Comparison of ENCODE assay signal across 24 cellular contexts in the genomic region with DNA sequence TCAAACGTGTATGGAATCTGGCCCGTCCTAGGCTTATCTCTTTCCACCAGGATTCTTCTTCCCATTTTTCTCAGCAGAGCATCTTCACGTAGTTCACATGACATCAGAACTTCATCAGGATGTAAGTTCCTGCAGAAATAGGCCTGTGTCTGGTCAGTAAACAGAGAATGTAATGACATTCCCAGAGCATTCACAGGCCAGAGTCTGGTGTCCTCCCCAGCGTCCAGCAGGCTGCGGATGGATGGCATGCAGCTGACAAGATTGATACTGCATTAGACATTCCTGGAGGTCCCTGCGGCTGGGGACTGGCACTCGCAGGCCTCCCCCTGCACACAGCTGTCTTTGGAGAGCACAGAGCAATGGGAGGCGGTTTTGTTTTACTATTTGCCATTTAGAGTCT. TPM values are rescaled to one million over a fixed set of nuclear protein-coding genes. Genes with fewer than 3 reads are reported as not detected.
DNase-seq lines count a peak whose midpoint lies in the region; ATAC-seq and TF ChIP-seq lines count a peak whose summit lies in the region.
"Had no signal": no experiment of that assay in that cellular context is flagged by ENCODE, and none has a peak within 500 bp of the region (broad histone marks: within the 10 kb centered on the region; RNA-seq: fewer than 3 reads in every experiment).

No MANE protein-coding gene starts in this region.

- H3K9ac ChIP-seq in HUES64 (ENCODE audit: low read depth, low read length) (no peak overlapping the region), endodermal cell (ENCODE audit: extremely low read depth, low read length, poor library complexity, severe bottlenecking) (no peak overlapping the region), PC-3 (ENCODE audit: low read length) (no peak overlapping the region)
- H3K9ac ChIP-seq: BLaER1, GM23248 had no signal

- ATAC-seq in PC-3, result no peak
- no peak for ATAC-seq in HG02571 (IDR thresholded peaks at IDR 0.05; ENCODE audit: unreplicated experiment)
- no peak for ATAC-seq in GM23338
- ATAC-seq: A549, GM12878, K562 had no signal

- H3K27me3 ChIP-seq in HUES64 (ENCODE audit: insufficient read depth, low read length), result no peaks in the 10 kb centered on the region
- H3K27me3 ChIP-seq in endodermal cell (ENCODE audit: control insufficient read depth, insufficient read depth, low read length, poor library complexity, severe bottlenecking), result no peaks in the 10 kb centered on the region
- H3K27me3 ChIP-seq in PC-3 (ENCODE audit: low read length), result no peaks in the 10 kb centered on the region
- H3K27me3 ChIP-seq in GM23338 (ENCODE audit: insufficient read depth), result no peaks in the 10 kb centered on the region
- H3K27me3 ChIP-seq: BLaER1 had no signal

- 84% methylated on average over 7 of the region's 8 CpGs for WGBS in HUES64
- WGBS in endodermal cell (ENCODE audit: insufficient coverage in 1 of 2, insufficient read length in 1 of 2), 2 experiments, result 80 to 93% methylated on average over 4 to 8 of the region's 8 CpGs

- H3K4me3 ChIP-seq in HUES64 (ENCODE audit: low read length), result no peak overlapping the region
- H3K4me3 ChIP-seq in endodermal cell (ENCODE audit: low read length), result no peak overlapping the region
- H3K4me3 ChIP-seq in PC-3 (ENCODE audit: low read length), result no peak overlapping the region
- H3K4me3 ChIP-seq in GM23338, result no peak overlapping the region
- H3K4me3 ChIP-seq: A549, BLaER1, GM12878, GM23248, K562 had no signal

- DNase-seq in endodermal cell (no peak), mesothelial cell of epicardium (ENCODE audit: low spot score in 2 of 2, unreplicated experiment in 2 of 2) (no peak), retina (peak; percentile 39), PC-3 (no peak), foreskin melanocyte (no peak), GM23338 (ENCODE audit: low spot score) (no peak)
- DNase-seq: Calu3; CD4-positive, alpha-beta memory T cell; GM23248; HCEC 1CT; NCI-H1092 treated with DMSO at 0.1 percent for 48 hours; NCI-H146; NCI-H2081; NCI-H2171 treated with DMSO at 0.1 percent for 48 hours; NCI-H446; NCI-H69; NK-92 treated with Interleukin-12 subunit alpha and Interleukin-12 subunit beta, amount 100 ng/mL, for 24 hours; Right ventricle myocardium superior had no signal

- H3K79me2 ChIP-seq in PC-3 (ENCODE audit: low read length) (no peaks in the 10 kb centered on the region), GM23338 (replicated peaks; ENCODE audit: insufficient read depth) (peaks cover 6% of the 10 kb centered on the region; the same call in 1 of the 2 replicates)

- H4K20me1 ChIP-seq in PC-3 (ENCODE audit: low read length) (no peaks in the 10 kb centered on the region), GM23338 (replicated peaks; ENCODE audit: insufficient read depth) (no peaks in the 10 kb centered on the region)

- CTCF ChIA-PET in PC-3 (lab: Charles Lee), result no interaction called here

- no peak overlapping the region for H2AFZ ChIP-seq in PC-3 (ENCODE audit: low read length)
- no peak overlapping the region for H2AFZ ChIP-seq in GM23338
- H2AFZ ChIP-seq: GM23248 had no signal

- H3K27ac ChIP-seq in HUES64 (ENCODE audit: low read depth, low read length) (peak overlapping the region; percentile 50; the same call in 1 of the 2 replicates), endodermal cell (ENCODE audit: low read depth, low read length) (peak overlapping the region; percentile 39), PC-3 (ENCODE audit: low read length) (no peak overlapping the region), GM23338 (ENCODE audit: low read depth) (no peak overlapping the region)
- H3K27ac ChIP-seq: A549, BLaER1, GM23248 had no signal

- H3K36me3 ChIP-seq in HUES64 (ENCODE audit: insufficient read depth, low read length) (peaks cover 8% of the 10 kb centered on the region; the same call in 1 of the 2 replicates), endodermal cell (ENCODE audit: control insufficient read depth, insufficient read depth, low read length) (no peaks in the 10 kb centered on the region), PC-3 (ENCODE audit: low read depth, low read length) (no peaks in the 10 kb centered on the region; the same call in 1 of the 2 replicates), GM23338 (ENCODE audit: insufficient read depth) (no peaks in the 10 kb centered on the region; the same call in 1 of the 2 replicates)

- H3K4me1 ChIP-seq in HUES64 (ENCODE audit: insufficient read depth, low read length) (peaks cover 22% of the 10 kb centered on the region), endodermal cell (ENCODE audit: control insufficient read depth, insufficient read depth, low read length) (no peaks in the 10 kb centered on the region), PC-3 (ENCODE audit: insufficient read depth, low read length) (no peaks in the 10 kb centered on the region), GM23338 (ENCODE audit: insufficient read depth) (peaks cover 11% of the 10 kb centered on the region)
- H3K4me1 ChIP-seq: A549 had no signal

- peaks cover 38% of the 10 kb centered on the region for H3K9me3 ChIP-seq in HUES64 (ENCODE audit: insufficient read depth, low read depth, low read length)
- H3K9me3 ChIP-seq in endodermal cell (ENCODE audit: control insufficient read depth, low read length), result peaks cover 47% of the 10 kb centered on the region
- no peaks in the 10 kb centered on the region for H3K9me3 ChIP-seq in PC-3 (ENCODE audit: low read length)

- no peak overlapping the region for H3K4me3 Mint-ChIP-seq in endodermal cell
- H3K4me3 Mint-ChIP-seq in mesothelial cell of epicardium, result no peak overlapping the region
- no peak overlapping the region for H3K4me3 Mint-ChIP-seq in GM23338
- H3K4me3 Mint-ChIP-seq: CD4-positive, alpha-beta memory T cell had no signal

- no peak overlapping the region for H3K27ac Mint-ChIP-seq in endodermal cell
- H3K27ac Mint-ChIP-seq in mesothelial cell of epicardium, result peak overlapping the region; percentile 32
- no peak overlapping the region for H3K27ac Mint-ChIP-seq in GM23338
- H3K27ac Mint-ChIP-seq: CD4-positive, alpha-beta memory T cell had no signal

- H3K9me2 ChIP-seq in PC-3 (replicated peaks; ENCODE audit: low read length) (no peaks in the 10 kb centered on the region), GM23338 (ENCODE audit: insufficient read depth) (0 out of 2 replicates have a peak, but pooled peaks cover 3% of the 10 kb centered on the region)

- TF ChIP-seq CTCF in endodermal cell (conservative IDR thresholded peaks at IDR 0.05), result no peak
- no peak for TF ChIP-seq CTCF in mesothelial cell of epicardium (IDR thresholded peaks at IDR 0.05; ENCODE audit: unreplicated experiment)
- no peak for TF ChIP-seq CTCF in PC-3 (conservative IDR thresholded peaks at IDR 0.05; ENCODE audit: low read depth, low read length)
- no peak for TF ChIP-seq CTCF in GM23338 (conservative IDR thresholded peaks at IDR 0.05; ENCODE audit: low read depth in 2 of 2)

- H3K4me1 Mint-ChIP-seq in endodermal cell (peaks cover 12% of the 10 kb centered on the region), mesothelial cell of epicardium (peaks cover 19% of the 10 kb centered on the region), GM23338 (peaks cover 14% of the 10 kb centered on the region)

- peaks cover 40% of the 10 kb centered on the region for H3K36me3 Mint-ChIP-seq in endodermal cell (ENCODE audit: low read depth)
- H3K36me3 Mint-ChIP-seq in mesothelial cell of epicardium, result peaks cover 38% of the 10 kb centered on the region
- peaks cover 54% of the 10 kb centered on the region for H3K36me3 Mint-ChIP-seq in GM23338 (ENCODE audit: low read depth)

- H3K4me2 ChIP-seq in PC-3 (ENCODE audit: low read length), result no peak overlapping the region
- no peak overlapping the region for H3K4me2 ChIP-seq in GM23338
- H3K4me2 ChIP-seq: A549, BLaER1 had no signal

- H3K9me3 Mint-ChIP-seq in endodermal cell (peaks cover 52% of the 10 kb centered on the region), mesothelial cell of epicardium (peaks cover 51% of the 10 kb centered on the region), GM23338 (peaks cover 53% of the 10 kb centered on the region)

- intact Hi-C loops in PC-3 (cut with micrococcal nuclease), result no loop called here

- H3K27me3 Mint-ChIP-seq in endodermal cell (ENCODE audit: insufficient read depth), result no peaks in the 10 kb centered on the region
- H3K27me3 Mint-ChIP-seq in mesothelial cell of epicardium (ENCODE audit: low read depth), result no peaks in the 10 kb centered on the region
- peaks cover 2% of the 10 kb centered on the region for H3K27me3 Mint-ChIP-seq in GM23338 (ENCODE audit: insufficient read depth, low read depth, poor library complexity)
- H3K27me3 Mint-ChIP-seq: CD4-positive, alpha-beta memory T cell had no signal

- BruUV-seq in PC-3 (replicated peaks; lab: Mats Ljungman, UMichigan), result no TSS peak

- POLR2A ChIA-PET in PC-3 (lab: Charles Lee; ENCODE audit: unreplicated experiment), result no interaction called here

- H3F3A ChIP-seq in PC-3 (ENCODE audit: low read length, unreplicated experiment), result no peaks in the 10 kb centered on the region
- no peaks in the 10 kb centered on the region for H3F3A ChIP-seq in GM23338 (replicated peaks; ENCODE audit: low read depth)

TF ChIP-seq in GM23338, 12 proteins besides CTCF, POLR2A, EP300 and RAD21 (continues in another document):
- TF ChIP-seq ZNF331 (CRISPR knock-in tag; IDR thresholded peaks at IDR 0.05; ENCODE audit: low read depth), result no peak
- TF ChIP-seq EZH2 (IDR thresholded peaks at IDR 0.05; ENCODE audit: low read depth, unreplicated experiment), result no peak
- no peak for TF ChIP-seq STAT1 (IDR thresholded peaks at IDR 0.05; ENCODE audit: unreplicated experiment)
- no peak for TF ChIP-seq EZH2phosphoT487 (IDR thresholded peaks at IDR 0.05; ENCODE audit: unreplicated experiment)

RNA-seq across cellular contexts. Expression of a gene that starts 28.7 kb away (rescaled TPM):
- 9.2 TPM for polyA plus RNA-seq in HUES64 (2013, experiment 1 of 2)
- polyA plus RNA-seq in HUES64 (2013, experiment 2 of 2), result 11.2 TPM
- total RNA-seq in endodermal cell, result 10 to 100 TPM; 28.6 to 33.7 TPM
- 16.4 TPM for polyA plus RNA-seq in endodermal cell (2013, experiment 1 of 2)
- polyA plus RNA-seq in endodermal cell (2013, experiment 2 of 2), result 15.1 TPM
- total RNA-seq in mesothelial cell of epicardium, result 32.0 to 36.3 TPM (median 35.7 TPM) in 3 replicates
- total RNA-seq in PC-3 (2014; rRNA removed), result 19.8 and 21.8 TPM in 2 replicates
- total RNA-seq in GM23338 (2014; rRNA removed; shearing (Covaris generic)), result 19.3 and 21.9 TPM in 2 replicates
- polyA plus RNA-seq in GM23338 (2016; fragmentation: Nextera tagmentation; extraction: Ambion mirVana), result 19.2 and 21.9 TPM in 2 replicates

Comparison
In these comparisons a context has a peak if more than half of its experiments do, and no peak if none do; other contexts are left out.
1. H3K27ac ChIP-seq: peak in HUES64 (single experiment) and endodermal cell (single experiment); none in PC-3 (single experiment) and GM23338 (single experiment).